Comparison of ENCODE assay signal across 8 cellular contexts in the genomic region with DNA sequence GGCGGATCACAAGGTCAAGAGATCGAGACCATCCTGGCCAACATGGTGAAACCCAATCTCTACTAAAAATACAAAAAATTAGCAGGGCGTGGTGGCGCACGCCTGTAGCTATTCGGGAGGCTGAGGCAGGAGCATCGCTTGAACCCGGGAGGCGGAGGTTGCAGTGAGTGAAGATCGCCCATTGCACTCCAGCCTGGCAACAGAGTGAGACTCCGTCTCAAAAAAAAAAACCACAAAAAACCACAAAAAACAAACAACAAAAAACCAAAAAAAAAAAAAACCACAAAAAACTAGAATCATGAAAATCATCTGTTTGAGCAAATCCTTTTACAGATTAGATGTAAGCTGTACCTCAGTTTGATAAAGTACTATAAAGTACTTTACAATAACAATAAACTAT. TPM values are rescaled to one million over a fixed set of nuclear protein-coding genes. Genes with fewer than 3 reads are reported as not detected.
DNase-seq lines count a peak whose midpoint lies in the region; ATAC-seq, FAIRE-seq and TF ChIP-seq lines count a peak whose summit lies in the region.
"Not testable (repeated sequence)": the region's sequence is repeated elsewhere in the genome, so short reads cannot be mapped to it uniquely, and the experiment has no call there.

No MANE protein-coding gene starts in this region.

- TF ChIP-seq CTCF in Calu3 (IDR thresholded peaks at IDR 0.05; ENCODE audit: unreplicated experiment); WTC11 (IDR thresholded peaks at IDR 0.05); adrenal gland (IDR thresholded peaks at IDR 0.05); endothelial cell (IDR thresholded peaks at IDR 0.05; ENCODE audit: unreplicated experiment); HepG2 (CRISPR knock-in tag; IDR thresholded peaks at IDR 0.05); pancreas (IDR thresholded peaks at IDR 0.05); thyroid gland (IDR thresholded peaks at IDR 0.05): not testable (repeated sequence)

- TF ChIP-seq EP300 in HepG2 (IDR thresholded peaks at IDR 0.05; ENCODE audit: low read depth in 2 of 2, low read length in 2 of 2); HepG2 (CRISPR knock-in tag; IDR thresholded peaks at IDR 0.05; ENCODE audit: borderline replicate concordance): not testable (repeated sequence)

- H3K9me3 Mint-ChIP-seq in Calu3 (ENCODE audit: low read depth, unreplicated experiment); WTC11; endothelial cell (ENCODE audit: unreplicated experiment): not testable (repeated sequence)

- not testable (repeated sequence) for H3K27me3 Mint-ChIP-seq in Calu3 (ENCODE audit: unreplicated experiment); WTC11 (ENCODE audit: low read depth); endothelial cell (ENCODE audit: unreplicated experiment)

- H3K4me1 Mint-ChIP-seq in Calu3 (ENCODE audit: low read depth, unreplicated experiment), result peaks cover 41% of the 10 kb centered on the region
- H3K4me1 Mint-ChIP-seq in WTC11, result peaks cover 13% of the 10 kb centered on the region
- peaks cover 21% of the 10 kb centered on the region for H3K4me1 Mint-ChIP-seq in endothelial cell (ENCODE audit: unreplicated experiment)

- H3K27ac ChIP-seq in adrenal gland (peak overlapping the region in 3 of 5 donors; percentile 94 to 100 (median 99)), HepG2 (ENCODE audit: extremely low read length, insufficient read depth, low read length) (peak overlapping the region; percentile 83), pancreas (peak overlapping the region in 3 of 4 donors; percentile 87 to 97 (median 96)), thyroid gland (peak overlapping the region in 2 of 3 donors; percentile 89 to 91)

- intact Hi-C loops in Calu3 (cut with micrococcal nuclease; ENCODE audit: unreplicated experiment), result loop anchor here (2.0 to 5.0 kb wide), 2 partner anchors 48 to 94 kb away; no protein-coding TSS in a partner anchor
- intact Hi-C loops in adrenal gland (cut with DNase I), result loop anchor here in 1 of 2 donors (5.0 kb wide), 1 partner anchor 254 kb away; no protein-coding TSS in a partner anchor
- intact Hi-C loops in HepG2 (cut with micrococcal nuclease; ENCODE audit: unreplicated experiment); pancreas (cut with DNase I); thyroid gland (cut with DNase I): not testable (repeated sequence)

- peaks cover 60% of the 10 kb centered on the region for H3K79me2 ChIP-seq in HepG2 (ENCODE audit: insufficient read depth, low read length)

- not testable (repeated sequence) for H3K9me3 ChIP-seq in MG63; adrenal gland (replicated peaks in 1 of 3); HepG2 (ENCODE audit: low read length); pancreas; thyroid gland

- not testable (repeated sequence) for TF ChIP-seq POLR2A in adrenal gland (IDR thresholded peaks at IDR 0.05); HepG2 (IDR thresholded peaks at IDR 0.05; ENCODE audit: insufficient read depth in 1 of 2, low read depth in 2 of 2, low read length in 2 of 2); thyroid gland (IDR thresholded peaks at IDR 0.05)

- 31 to 37% (median 36%) methylated on average over 11 of the region's 11 CpGs for WGBS in adrenal gland, 4 donors
- 7% methylated on average over 11 of the region's 11 CpGs for WGBS in HepG2 (ENCODE audit: low lambda C conversion rate)
- WGBS in pancreas, 2 donors, result 32 to 38% methylated on average over 11 of the region's 11 CpGs
- 59 to 62% methylated on average over 11 of the region's 11 CpGs for WGBS in thyroid gland, 2 donors

- H3K36me3 ChIP-seq in MG63 (peaks cover 20% of the 10 kb centered on the region), HepG2 (replicated peaks in 1 of 2; ENCODE audit: control insufficient read depth in 1 of 2, insufficient read depth in 2 of 2, low read length in 2 of 2) (peaks cover 2 to 20% of the 10 kb centered on the region in 2 experiments; a peak in 2 of 5 replicates)
- H3K36me3 ChIP-seq in adrenal gland (replicated peaks in 1 of 2); pancreas; thyroid gland: not testable (repeated sequence)

- POLR2A ChIA-PET in WTC11 (lab: Charles Lee) (interaction anchor here (0.6 to 1.3 kb wide), 3 partner anchors 12 to 160 kb away, joined by 3 to 9 read pairs (median 3); no protein-coding TSS in a partner anchor), HepG2 (lab: Yijun Ruan, JAX) (interaction anchor here (0.7 to 2.9 kb wide), 6 partner anchors 16 to 264 kb away, joined by 3 to 20 read pairs (median 12); partner anchors contain the start of genes PURB and TMED4)

- not testable (repeated sequence) for FAIRE-seq in HepG2 (lab: Jason Lieb, UNC); pancreas (lab: Jason Lieb, UNC)

- BruUV-seq in Calu3 (replicated peaks; lab: Mats Ljungman, UMichigan); HepG2 (replicated peaks; lab: Mats Ljungman, UMichigan): not testable (repeated sequence)

- H4K20me1 ChIP-seq in HepG2 (ENCODE audit: insufficient read depth, low read length), result peaks cover 20% of the 10 kb centered on the region

- H3K4me2 ChIP-seq in HepG2 (ENCODE audit: low read depth, low read length), result peak overlapping the region; percentile 69

- H3K4me1 ChIP-seq in adrenal gland (replicated peaks in 1 of 2) (peaks cover 4 to 51% of the 10 kb centered on the region in 2 donors), HepG2 (ENCODE audit: insufficient read depth, low read length) (peaks cover 40% of the 10 kb centered on the region), pancreas (peaks cover 0 to 28% (median 17%) of the 10 kb centered on the region in 3 donors), thyroid gland (peaks cover 11 to 12% of the 10 kb centered on the region in 2 donors)

- H3K36me3 Mint-ChIP-seq in Calu3 (ENCODE audit: insufficient read depth, unreplicated experiment), result peaks cover 46% of the 10 kb centered on the region
- peaks cover 14% of the 10 kb centered on the region for H3K36me3 Mint-ChIP-seq in WTC11
- H3K36me3 Mint-ChIP-seq in endothelial cell (ENCODE audit: low read depth, unreplicated experiment), result not testable (repeated sequence)

- TF ChIP-seq RAD21 in HepG2 (CRISPR knock-in tag; IDR thresholded peaks at IDR 0.05), result not testable (repeated sequence)

- ATAC-seq in WTC11, HepG2, pancreas: not testable (repeated sequence)

- in situ Hi-C loops in HepG2 (cut with HindIII; ENCODE audit: extremely low pct_ligation_motif_present, low pct_unique_long_range_greater_than_20kb), result not testable (repeated sequence)

- peak overlapping the region; percentile 89 for H3K4me3 ChIP-seq in MG63
- H3K4me3 ChIP-seq in adrenal gland, result peak overlapping the region in 1 of 4 donors; percentile 83
- peak overlapping the region; percentile 64 to 92 (median 85) for H3K4me3 ChIP-seq in HepG2 (replicated peaks in 1 of 3; ENCODE audit: insufficient read depth in 1 of 3, low read depth in 2 of 3, low read length in 3 of 3)
- peak overlapping the region in 3 of 4 donors; percentile 65 to 77 (median 73) for H3K4me3 ChIP-seq in pancreas
- peak overlapping the region in 1 of 3 donors; percentile 48 for H3K4me3 ChIP-seq in thyroid gland (replicated peaks in 1 of 3)

- CTCF ChIA-PET in Calu3 (lab: Charles Lee), result interaction anchor here (0.6 to 1.6 kb wide), 11 partner anchors 9 to 259 kb away, joined by 3 to 7 read pairs (median 3); no protein-coding TSS in a partner anchor
- CTCF ChIA-PET in WTC11 (lab: Charles Lee), result interaction anchor here (0.7 kb wide), 1 partner anchor 473 kb away, joined by 5 read pairs; no protein-coding TSS in a partner anchor
- CTCF ChIA-PET in HepG2 (lab: Yijun Ruan, JAX; ENCODE audit: low intra/inter-chr PET ratio, low total read pairs), result not testable (repeated sequence)

- H3K27ac Mint-ChIP-seq in Calu3 (ENCODE audit: unreplicated experiment), result peak overlapping the region; percentile 98
- H3K27ac Mint-ChIP-seq in WTC11; endothelial cell (ENCODE audit: unreplicated experiment): not testable (repeated sequence)

- peak overlapping the region; percentile 91 for H3K9ac ChIP-seq in HepG2 (ENCODE audit: insufficient read depth, low read depth, low read length)

- H3K4me3 Mint-ChIP-seq in Calu3 (ENCODE audit: low read depth, unreplicated experiment) (peak overlapping the region; percentile 82), WTC11 (peak overlapping the region; percentile 99), endothelial cell (ENCODE audit: unreplicated experiment) (peak overlapping the region; percentile 85)

- H2AFZ ChIP-seq in HepG2 (ENCODE audit: low read length), result not testable (repeated sequence)

- not testable (repeated sequence) for H3K27me3 ChIP-seq in MG63; adrenal gland; HepG2 (ENCODE audit: control insufficient read depth in 1 of 2, insufficient read depth in 2 of 2, low read length in 2 of 2); pancreas; thyroid gland

- not testable (repeated sequence) for DNase-seq in Calu3; MG63; WTC11 (ENCODE audit: low spot score); adrenal gland; endothelial cell (ENCODE audit: low spot score); HepG2 (ENCODE audit: low spot score); pancreas; thyroid gland

RNA-seq across cellular contexts. Expression of gene H2AZ2, which starts 1.5 kb away (rescaled TPM):
- total RNA-seq in Calu3 (2022) (300 and 371 TPM in 2 replicates), WTC11 (2021) (178 to 229 TPM (median 227 TPM) in 3 replicates), adrenal gland (100 to 1,000 TPM in 6 of 8 donors, 10 to 100 TPM in 2; 62.7 to 158 (median 122) TPM), endothelial cell (ENCODE audit: unreplicated experiment) (157 TPM), HepG2 (2016; rRNA removed; fragmentation: Illumina TruSeq; extraction: Trizol) (223 and 272 TPM in 2 replicates), pancreas (10 to 100 TPM; 37.8 to 83.0 (median 56.1) TPM), thyroid gland (100 to 1,000 TPM; 126 to 198 (median 144) TPM)
- 352 and 425 TPM in 2 replicates for total RNA-seq in MG63 (2014; rRNA removed; shearing (Covaris generic); ENCODE audit: low replicate concordance)
- polyA plus RNA-seq in adrenal gland (100 to 1,000 TPM in 1 of 3 donors, 10 to 100 TPM in 2; 69.0 to 102 (median 77.7) TPM), HepG2 (2011; rRNA removed) (93.2 and 121 TPM in 2 replicates), pancreas (10 to 100 TPM; 45.1 to 56.4 TPM)
- 109 and 136 TPM in 2 replicates for total RNA-seq in HepG2 (2016; cell fraction: cytosol; rRNA removed; fragmentation: Illumina TruSeq; extraction: Trizol; ENCODE audit: low read depth)
- 225 and 261 TPM in 2 replicates for total RNA-seq in HepG2 (2016; cell fraction: insoluble cytoplasmic fraction; rRNA removed; fragmentation: Illumina TruSeq; extraction: Trizol)
- 214 and 217 TPM in 2 replicates for total RNA-seq in HepG2 (2016; cell fraction: membrane; rRNA removed; fragmentation: Illumina TruSeq; extraction: Trizol)
- 118 and 122 TPM in 2 replicates for total RNA-seq in HepG2 (2016; cell fraction: nucleus; rRNA removed; fragmentation: Illumina TruSeq; extraction: Trizol)
- polyA plus RNA-seq in HepG2 (2011; cell fraction: cytosol; rRNA removed), result 110 and 123 TPM in 2 replicates
- polyA plus RNA-seq in HepG2 (2011; cell fraction: nucleus; rRNA removed), result 34.1 and 41.1 TPM in 2 replicates
- 101 and 124 TPM in 2 replicates for polyA plus RNA-seq in HepG2 (2012)
- 169 and 220 TPM in 2 replicates for polyA plus RNA-seq in HepG2 (2016; cell fraction: cytosol; fragmentation: Illumina TruSeq; extraction: Trizol; ENCODE audit: low read depth)
- polyA plus RNA-seq in HepG2 (2016; cell fraction: insoluble cytoplasmic fraction; fragmentation: Illumina TruSeq; extraction: Trizol; ENCODE audit: low read depth), result 277 and 298 TPM in 2 replicates
- 226 and 259 TPM in 2 replicates for polyA plus RNA-seq in HepG2 (2016; cell fraction: membrane; fragmentation: Illumina TruSeq; extraction: Trizol; ENCODE audit: low read depth)
- polyA plus RNA-seq in HepG2 (2016; cell fraction: nucleus; fragmentation: Illumina TruSeq; extraction: Trizol; ENCODE audit: insufficient read depth, low read depth), result 188 and 191 TPM in 2 replicates
- polyA minus RNA-seq in HepG2 (2011; rRNA and poly(A)+ RNA removed; ENCODE audit: low replicate concordance), result 67.1 and 192 TPM in 2 replicates
- 42.5 and 43.2 TPM in 2 replicates for polyA minus RNA-seq in HepG2 (2011; cell fraction: cytosol; rRNA and poly(A)+ RNA removed)
- polyA minus RNA-seq in HepG2 (2011; cell fraction: nucleus; rRNA and poly(A)+ RNA removed), result 36.7 and 41.4 TPM in 2 replicates

RNA-seq across cellular contexts. Expression of gene PURB, which starts 38.9 kb away (rescaled TPM):
- total RNA-seq in Calu3 (2022), result 68.5 and 70.8 TPM in 2 replicates
- total RNA-seq in MG63 (2014; rRNA removed; shearing (Covaris generic); ENCODE audit: low replicate concordance), result 12.0 and 18.0 TPM in 2 replicates
- total RNA-seq in WTC11 (2021), result 22.0 to 22.5 TPM (median 22.1 TPM) in 3 replicates
- 10 to 100 TPM in 6 of 8 donors, 1 to 10 TPM in 2; 9.5 to 23.3 (median 14.9) TPM for total RNA-seq in adrenal gland
- polyA plus RNA-seq in adrenal gland, result 10 to 100 TPM in 1 of 3 donors, 1 to 10 TPM in 2; 4.6 to 16.4 (median 7.5) TPM
- total RNA-seq in endothelial cell (ENCODE audit: unreplicated experiment), result 25.7 TPM
- total RNA-seq in HepG2 (2016; rRNA removed; fragmentation: Illumina TruSeq; extraction: Trizol), result 4.3 and 10.1 TPM in 2 replicates
- 0.61 and 0.71 TPM in 2 replicates for total RNA-seq in HepG2 (2016; cell fraction: cytosol; rRNA removed; fragmentation: Illumina TruSeq; extraction: Trizol; ENCODE audit: low read depth)
- total RNA-seq in HepG2 (2016; cell fraction: insoluble cytoplasmic fraction; rRNA removed; fragmentation: Illumina TruSeq; extraction: Trizol), result 4.3 and 10.1 TPM in 2 replicates
- 4.2 and 4.9 TPM in 2 replicates for total RNA-seq in HepG2 (2016; cell fraction: membrane; rRNA removed; fragmentation: Illumina TruSeq; extraction: Trizol)
- total RNA-seq in HepG2 (2016; cell fraction: nucleus; rRNA removed; fragmentation: Illumina TruSeq; extraction: Trizol), result 9.4 and 9.7 TPM in 2 replicates
- polyA plus RNA-seq in HepG2 (2011; rRNA removed), result 2.3 and 2.7 TPM in 2 replicates
- 1.0 and 1.7 TPM in 2 replicates for polyA plus RNA-seq in HepG2 (2011; cell fraction: cytosol; rRNA removed)
- 2.3 and 3.8 TPM in 2 replicates for polyA plus RNA-seq in HepG2 (2011; cell fraction: nucleus; rRNA removed)
- 6.1 and 7.3 TPM in 2 replicates for polyA plus RNA-seq in HepG2 (2012)
- 0.64 and 0.70 TPM in 2 replicates for polyA plus RNA-seq in HepG2 (2016; cell fraction: cytosol; fragmentation: Illumina TruSeq; extraction: Trizol; ENCODE audit: low read depth)
- 9.2 and 9.5 TPM in 2 replicates for polyA plus RNA-seq in HepG2 (2016; cell fraction: insoluble cytoplasmic fraction; fragmentation: Illumina TruSeq; extraction: Trizol; ENCODE audit: low read depth)
- polyA plus RNA-seq in HepG2 (2016; cell fraction: membrane; fragmentation: Illumina TruSeq; extraction: Trizol; ENCODE audit: low read depth), result 2.2 and 2.3 TPM in 2 replicates
- polyA plus RNA-seq in HepG2 (2016; cell fraction: nucleus; fragmentation: Illumina TruSeq; extraction: Trizol; ENCODE audit: insufficient read depth, low read depth), result 14.1 and 14.9 TPM in 2 replicates
- polyA minus RNA-seq in HepG2 (2011; rRNA and poly(A)+ RNA removed; ENCODE audit: low replicate concordance), result 1.9 and 4.8 TPM in 2 replicates
- polyA minus RNA-seq in HepG2 (2011; cell fraction: cytosol; rRNA and poly(A)+ RNA removed), result 4.7 and 5.6 TPM in 2 replicates
- polyA minus RNA-seq in HepG2 (2011; cell fraction: nucleus; rRNA and poly(A)+ RNA removed), result 9.7 and 10.8 TPM in 2 replicates
- 10 to 100 TPM in 2 of 6 donors, 1 to 10 TPM in 4; 6.6 to 14.7 (median 8.6) TPM for total RNA-seq in pancreas
- polyA plus RNA-seq in pancreas, result 1 to 10 TPM; 3.6 to 8.0 TPM
- total RNA-seq in thyroid gland, result 10 to 100 TPM; 25.6 to 47.4 (median 31.5) TPM

RNA-seq across cellular contexts. Expression of gene PPIA, which starts 49.9 kb away (rescaled TPM):
- total RNA-seq in Calu3 (2022) (2,685 and 3,069 TPM in 2 replicates), WTC11 (2021) (2,465 to 2,581 TPM (median 2,516 TPM) in 3 replicates), adrenal gland (1,000 to 10,000 TPM in 4 of 8 donors, 100 to 1,000 TPM in 4; 589 to 1,729 (median 1,078) TPM), endothelial cell (ENCODE audit: unreplicated experiment) (1,721 TPM), HepG2 (2016; rRNA removed; fragmentation: Illumina TruSeq; extraction: Trizol) (2,268 and 3,314 TPM in 2 replicates), pancreas (100 to 1,000 TPM; 281 to 533 (median 512) TPM), thyroid gland (1,000 to 10,000 TPM; 1,021 to 2,051 (median 1,545) TPM)
- total RNA-seq in MG63 (2014; rRNA removed; shearing (Covaris generic); ENCODE audit: low replicate concordance), result 6,024 and 6,806 TPM in 2 replicates
- polyA plus RNA-seq in adrenal gland (1,000 to 10,000 TPM; 1,388 to 3,672 (median 3,342) TPM), HepG2 (2011; rRNA removed) (2,460 and 3,010 TPM in 2 replicates), pancreas (1,000 to 10,000 TPM; 1,017 to 1,024 TPM)
- total RNA-seq in HepG2 (2016; cell fraction: cytosol; rRNA removed; fragmentation: Illumina TruSeq; extraction: Trizol; ENCODE audit: low read depth), result 754 and 802 TPM in 2 replicates
- 2,242 and 3,472 TPM in 2 replicates for total RNA-seq in HepG2 (2016; cell fraction: insoluble cytoplasmic fraction; rRNA removed; fragmentation: Illumina TruSeq; extraction: Trizol)
- total RNA-seq in HepG2 (2016; cell fraction: membrane; rRNA removed; fragmentation: Illumina TruSeq; extraction: Trizol), result 997 and 1,006 TPM in 2 replicates
- 760 and 791 TPM in 2 replicates for total RNA-seq in HepG2 (2016; cell fraction: nucleus; rRNA removed; fragmentation: Illumina TruSeq; extraction: Trizol)
- 2,797 and 3,003 TPM in 2 replicates for polyA plus RNA-seq in HepG2 (2011; cell fraction: cytosol; rRNA removed)
- 624 and 737 TPM in 2 replicates for polyA plus RNA-seq in HepG2 (2011; cell fraction: nucleus; rRNA removed)
- 1,687 and 1,874 TPM in 2 replicates for polyA plus RNA-seq in HepG2 (2012)
- 1,121 and 1,153 TPM in 2 replicates for polyA plus RNA-seq in HepG2 (2016; cell fraction: cytosol; fragmentation: Illumina TruSeq; extraction: Trizol; ENCODE audit: low read depth)
- 3,894 and 4,262 TPM in 2 replicates for polyA plus RNA-seq in HepG2 (2016; cell fraction: insoluble cytoplasmic fraction; fragmentation: Illumina TruSeq; extraction: Trizol; ENCODE audit: low read depth)
- polyA plus RNA-seq in HepG2 (2016; cell fraction: membrane; fragmentation: Illumina TruSeq; extraction: Trizol; ENCODE audit: low read depth), result 1,143 and 1,145 TPM in 2 replicates
- 1,363 and 1,473 TPM in 2 replicates for polyA plus RNA-seq in HepG2 (2016; cell fraction: nucleus; fragmentation: Illumina TruSeq; extraction: Trizol; ENCODE audit: insufficient read depth, low read depth)
- polyA minus RNA-seq in HepG2 (2011; rRNA and poly(A)+ RNA removed; ENCODE audit: low replicate concordance), result 700 and 1,641 TPM in 2 replicates
- polyA minus RNA-seq in HepG2 (2011; cell fraction: cytosol; rRNA and poly(A)+ RNA removed), result 495 and 562 TPM in 2 replicates
- 234 and 280 TPM in 2 replicates for polyA minus RNA-seq in HepG2 (2011; cell fraction: nucleus; rRNA and poly(A)+ RNA removed)
